Comparison of ENCODE assay signal across 9 cellular contexts in genomic region chr19:1651548-1652394, GRCh38. TPM values are rescaled to one million over a fixed set of nuclear protein-coding genes. Genes with fewer than 3 reads are reported as not detected.
A peak's percentile ranks its signal among the peaks of the same experiment; 100 is the strongest.
DNase-seq lines count a peak whose midpoint lies in the region; FAIRE-seq and TF ChIP-seq lines count a peak whose summit lies in the region.
"Had no signal": no experiment of that assay in that cellular context is flagged by ENCODE, and none has a peak within 500 bp of the region (broad histone marks: within the 10 kb centered on the region; RNA-seq: fewer than 3 reads in every experiment).

No MANE protein-coding gene starts in this region.

- no peak for FAIRE-seq in small intestine (lab: Jason Lieb, UNC)
- FAIRE-seq: islet of Langerhans had no signal

- H3K4me1 ChIP-seq in Peyer's patch (peaks cover 0 to 27% (median 13%) of the 10 kb centered on the region in 4 donors), adipocyte (ENCODE audit: control insufficient read depth, insufficient read depth, low read length) (peaks cover 10% of the 10 kb centered on the region), iPS DF 6.9 (ENCODE audit: control insufficient read depth, insufficient read depth, low read length) (peaks cover 2% of the 10 kb centered on the region; the same call in 1 of the 2 replicates), small intestine (ENCODE audit: control insufficient read depth in 2 of 2, insufficient read depth in 1 of 2, low read depth in 1 of 2, low read length in 1 of 2) (no peaks in the 10 kb centered on the region)

- peak overlapping the region; percentile 83 to 96 (median 90) for H3K27ac ChIP-seq in Peyer's patch
- H3K27ac ChIP-seq in iPS DF 6.9 (ENCODE audit: low read length), result no peak overlapping the region
- peak overlapping the region in 1 of 2 donors; percentile 50 for H3K27ac ChIP-seq in small intestine (ENCODE audit: low read depth in 1 of 2, low read length in 1 of 2)

- H3K9me3 ChIP-seq in Peyer's patch, result no peaks in the 10 kb centered on the region
- no peaks in the 10 kb centered on the region for H3K9me3 ChIP-seq in adipocyte (ENCODE audit: control insufficient read depth, low read length)
- no peaks in the 10 kb centered on the region for H3K9me3 ChIP-seq in iPS DF 6.9 (ENCODE audit: control insufficient read depth, insufficient read depth, low read length)
- no peaks in the 10 kb centered on the region for H3K9me3 ChIP-seq in small intestine (ENCODE audit: control insufficient read depth, low read depth)

- DNase-seq in NCI-H345 (lab: John Stamatoyannopoulos, UW) (peak; percentile 49), NCI-H345 treated with DMSO at 0.1 percent for 48 hours (lab: John Stamatoyannopoulos, UW; ENCODE audit: unreplicated experiment) (no peak), Peyer's patch (peak; percentile 49 to 85 (median 74)), adipocyte (ENCODE audit: low read depth) (peak; percentile 78), iPS DF 6.9 (ENCODE audit: low read depth, low spot score) (no peak), small intestine (peak; percentile 66), SHP77 (lab: John Stamatoyannopoulos, UW) (no peak), GOT3 (lab: John Stamatoyannopoulos, UW) (no peak)

- H3K27me3 ChIP-seq in Peyer's patch (no peaks in the 10 kb centered on the region), adipocyte (replicated peaks; ENCODE audit: control insufficient read depth, insufficient read depth, low read length) (no peaks in the 10 kb centered on the region), iPS DF 6.9 (ENCODE audit: control insufficient read depth, insufficient read depth, low read length) (no peaks in the 10 kb centered on the region), small intestine (ENCODE audit: control insufficient read depth in 2 of 2, insufficient read depth in 2 of 2, low read length in 2 of 2) (no peaks in the 10 kb centered on the region)

- H3K9ac ChIP-seq in adipocyte (ENCODE audit: low read length), result peak overlapping the region; percentile 78

- TF ChIP-seq POLR2A in Peyer's patch (IDR thresholded peaks at IDR 0.05), result no peak

- WGBS in iPS DF 6.9 (ENCODE audit: insufficient coverage, insufficient read length), result no CpG with 5 or more reads among the region's 118 CpGs
- 0 to 1% (median 1%) methylated on average over 30 to 117 of the region's 118 CpGs for WGBS in small intestine, 3 donors

- H3K36me3 ChIP-seq in Peyer's patch (peaks cover 0 to 10% (median 0%) of the 10 kb centered on the region in 3 donors), adipocyte (ENCODE audit: control insufficient read depth, insufficient read depth, low read length, severe bottlenecking) (peaks cover 6% of the 10 kb centered on the region), iPS DF 6.9 (ENCODE audit: control insufficient read depth, insufficient read depth, low read length) (peaks cover 24% of the 10 kb centered on the region), small intestine (ENCODE audit: control insufficient read depth in 2 of 2, insufficient read depth in 2 of 2, low read length in 2 of 2) (no peaks in the 10 kb centered on the region)

- TF ChIP-seq CTCF in Peyer's patch (IDR thresholded peaks at IDR 0.05), result peak in 2 of 6 experiments; percentile 15 to 16

- H3K4me3 ChIP-seq in Peyer's patch, result peak overlapping the region; percentile 70 to 99 (median 84)
- peak overlapping the region; percentile 81 for H3K4me3 ChIP-seq in adipocyte (ENCODE audit: low read length)
- H3K4me3 ChIP-seq in iPS DF 6.9 (ENCODE audit: low read length), result peak overlapping the region; percentile 82; the same call in 1 of the 2 replicates
- H3K4me3 ChIP-seq in small intestine (ENCODE audit: low read depth in 1 of 2, low read length in 2 of 2), result peak overlapping the region; percentile 90 to 92

RNA-seq across cellular contexts. Expression of gene TCF3, which starts 0.6 kb away (rescaled TPM):
- 100 to 1,000 TPM in 1 of 4 donors, 10 to 100 TPM in 3; 49.2 to 112 (median 80.3) TPM for total RNA-seq in Peyer's patch
- polyA plus RNA-seq in small intestine, result 10 to 100 TPM; 43.2 to 58.7 (median 46.7) TPM

RNA-seq across cellular contexts. Expression of gene UQCR11, which starts 46.5 kb away (rescaled TPM):
- total RNA-seq in Peyer's patch, result 100 to 1,000 TPM in 1 of 4 donors, 10 to 100 TPM in 3; 59.8 to 122 (median 94.3) TPM
- 100 to 1,000 TPM; 164 to 283 (median 261) TPM for polyA plus RNA-seq in small intestine

RNA-seq across cellular contexts. Expression of gene MBD3, which starts 59.1 kb away (rescaled TPM):
- 100 to 1,000 TPM in 1 of 4 donors, 10 to 100 TPM in 3; 58.7 to 110 (median 81.6) TPM for total RNA-seq in Peyer's patch
- polyA plus RNA-seq in small intestine, result 100 to 1,000 TPM in 1 of 3 donors, 10 to 100 TPM in 2; 48.3 to 112 (median 82.4) TPM

Comparison
In these comparisons a context has a peak if more than half of its experiments do, and no peak if none do; other contexts are left out.
1. DNase-seq: peak in NCI-H345 (single experiment), Peyer's patch (3 of 3), adipocyte (single experiment) and small intestine (single experiment); none in NCI-H345 treated with DMSO at 0.1 percent for 48 hours (single experiment), iPS DF 6.9 (single experiment), SHP77 (0 of 2) and GOT3 (single experiment).
2. Peak in every context shown above with its lines, with median percentiles within 50 percentile points of each other: H3K4me3 ChIP-seq.